29 cellular contexts compared by ENCODE assay signal in the genomic region with DNA sequence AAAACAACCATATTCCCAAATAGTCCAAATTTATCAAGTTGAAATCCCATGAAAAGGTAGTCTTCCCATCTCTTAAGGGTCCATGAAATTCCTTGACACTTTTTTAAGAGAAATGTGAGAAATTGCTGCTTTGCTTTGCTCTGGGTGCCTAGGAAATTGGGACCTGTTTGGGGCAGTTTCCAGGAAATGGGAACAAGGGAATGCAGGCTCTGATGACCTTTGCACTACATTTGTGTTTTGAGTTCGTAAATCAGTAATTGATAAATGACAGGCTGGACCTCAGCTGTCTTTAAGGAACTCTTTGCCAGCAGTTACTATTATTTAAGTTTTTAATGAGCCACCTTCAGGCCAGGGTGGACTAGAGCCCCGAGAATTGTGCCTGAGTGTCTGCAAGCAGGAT.
"Had no signal": no experiment of that assay in that cellular context is flagged by ENCODE, and none has a peak within 500 bp of the region (broad histone marks: within the 10 kb centered on the region; RNA-seq: fewer than 3 reads in every experiment).

No MANE protein-coding gene starts in this region.

- DNase-seq: activated B cell treated with CpG ODN at 0.5 μM for 24 hours; activated CD4-positive, alpha-beta memory T cell treated with anti-CD3 and anti-CD28 coated beads for 36 hours; activated CD4-positive, alpha-beta T cell treated with anti-CD3 and anti-CD28 coated beads for 4 hours; activated CD4-positive, alpha-beta T cell treated with anti-CD3 and anti-CD28 coated beads, Interleukin-2, amount 10 ng/mL, durations not matched to agents 24 days and 14 days; activated CD4-positive, alpha-beta T cell treated with anti-CD3 and anti-CD28 coated beads, Interleukin-2, amount 50 U/mL, for 1 hour; activated CD4-positive, alpha-beta T cell treated with anti-CD3 and anti-CD28 coated beads, Interleukin-2, amount 50 U/mL, for 4 hours; activated CD4-positive, CD25-positive, alpha-beta regulatory T cell treated with anti-CD3 and anti-CD28 coated beads, Interleukin-2, amount 50 U/mL, for 72 hours; activated CD8-positive, alpha-beta memory T cell treated with anti-CD3 and anti-CD28 coated beads, Interleukin-2, amount 50 U/mL, for 4 hours; activated CD8-positive, alpha-beta T cell treated with anti-CD3 and anti-CD28 coated beads for 36 hours; activated gamma-delta T cell; activated naive CD4-positive, alpha-beta T cell treated with anti-CD3 and anti-CD28 coated beads, Interleukin-2, amount 10 ng/mL, durations not matched to agents 7 days and 5 days; activated naive CD4-positive, alpha-beta T cell treated with Interleukin-2 at 50 U/mL for 16 hours; activated naive CD8-positive, alpha-beta T cell treated with anti-CD3 and anti-CD28 coated beads, Interleukin-2, amount 10 ng/mL, durations not matched to agents 7 days and 5 days; activated naive CD8-positive, alpha-beta T cell treated with anti-CD3 and anti-CD28 coated beads, Interleukin-2, amount 50 U/mL, for 24 hours; activated T-cell treated with anti-CD3 and anti-CD28 coated beads for 4 hours; activated T-cell treated with anti-CD3 and anti-CD28 coated beads, Interleukin-2, amount 50 U/mL, for 1 hour; activated T-cell treated with anti-CD3 and anti-CD28 coated beads, Interleukin-2, amount 50 U/mL, for 4 hours; activated T-cell treated with anti-CD3 and anti-CD28 coated beads, Interleukin-2, amount 50 U/mL, for 72 hours; amygdala; anterior cingulate cortex; caudate nucleus; cerebellar nuclear complex; T-helper 1 cell; T-helper 2 cell; T-helper 9 cell had no signal

- H3K4me3 ChIP-seq: ascending aorta, cardiac muscle cell had no signal

- H3K9me3 ChIP-seq: ascending aorta had no signal

- ATAC-seq: activated CD8-positive, alpha-beta T cell treated with anti-CD3 and anti-CD28 coated beads for 36 hours; activated naive CD8-positive, alpha-beta T cell treated with anti-CD3 and anti-CD28 coated beads, Interleukin-2, amount 50 U/mL, for 24 hours; activated T-cell treated with anti-CD3 and anti-CD28 coated beads, Interleukin-2, amount 50 U/mL, for 4 hours; activated T-cell treated with anti-CD3 and anti-CD28 coated beads, Interleukin-2, amount 50 U/mL, for 72 hours; activated T-helper 17 cell treated with anti-CD3 and anti-CD28 coated beads, Interleukin-2, amount 50 U/mL, for 72 hours had no signal

- H3K27ac ChIP-seq: ascending aorta, cardiac muscle cell, VCaP had no signal

- H3K4me1 ChIP-seq: ascending aorta had no signal

- H3K36me3 ChIP-seq: ascending aorta, cardiac muscle cell had no signal

- H3K27me3 ChIP-seq: ascending aorta had no signal
